24 cellular contexts compared by ENCODE assay signal in genomic region chr13:89852570-89852969, GRCh38.
"Had no signal": no experiment of that assay in that cellular context is flagged by ENCODE, and none has a peak within 500 bp of the region (broad histone marks: within the 10 kb centered on the region; RNA-seq: fewer than 3 reads in every experiment).

No MANE protein-coding gene starts in this region.

- H3K27me3 Mint-ChIP-seq: activated T-cell treated with anti-CD3 and anti-CD28 coated beads, Interleukin-2, amount 50 U/mL, for 24 hours; activated T-helper 17 cell treated with anti-CD3 and anti-CD28 coated beads, Interleukin-2, amount 50 U/mL, for 72 hours; brain had no signal

- H3K4me1 ChIP-seq: heart left ventricle, parathyroid adenoma, upper lobe of left lung had no signal

- H3K36me3 ChIP-seq: heart left ventricle, neutrophil, thoracic aorta, upper lobe of left lung, WERI-Rb-1 had no signal

- H3K27ac ChIP-seq: heart left ventricle, neutrophil, parathyroid adenoma, thoracic aorta, upper lobe of left lung, WERI-Rb-1 had no signal

- ATAC-seq: activated naive CD4-positive, alpha-beta T cell treated with anti-CD3 and anti-CD28 coated beads, Interleukin-2, amount 50 U/mL, for 72 hours; activated T-helper 17 cell treated with anti-CD3 and anti-CD28 coated beads, Interleukin-2, amount 50 U/mL, for 72 hours; heart left ventricle; left ventricle myocardium superior; natural killer cell; right cardiac atrium had no signal

- H3K4me3 ChIP-seq: heart left ventricle, thoracic aorta, upper lobe of left lung had no signal

- H3K9me3 ChIP-seq: heart left ventricle, neutrophil, thoracic aorta, upper lobe of left lung had no signal

- H3K9me3 Mint-ChIP-seq: activated T-helper 17 cell treated with anti-CD3 and anti-CD28 coated beads, Interleukin-2, amount 50 U/mL, for 72 hours; brain had no signal

- H3K4me1 Mint-ChIP-seq: activated T-helper 17 cell treated with anti-CD3 and anti-CD28 coated beads, Interleukin-2, amount 50 U/mL, for 72 hours; brain; natural killer cell had no signal

- H3K9ac ChIP-seq: parathyroid adenoma had no signal

- FAIRE-seq: endometrium, islet of Langerhans, TTC549 had no signal

- DNase-seq: activated CD4-positive, alpha-beta T cell treated with anti-CD3 and anti-CD28 coated beads, Interleukin-2, amount 50 U/mL, for 1 hour; activated CD4-positive, CD25-positive, alpha-beta regulatory T cell treated with anti-CD3 and anti-CD28 coated beads, Interleukin-2, amount 50 U/mL, for 72 hours; activated CD8-positive, alpha-beta memory T cell treated with anti-CD3 and anti-CD28 coated beads for 24 hours; activated CD8-positive, alpha-beta memory T cell treated with anti-CD3 and anti-CD28 coated beads, Interleukin-2, amount 50 U/mL, for 4 hours; activated T-cell treated with anti-CD3 and anti-CD28 coated beads, Interleukin-2, amount 50 U/mL, for 24 hours; aorta; heart left ventricle; left ventricle myocardium superior; midbrain; natural killer cell; stimulated activated CD4-positive, alpha-beta T cell treated with anti-CD3 and anti-CD28 coated beads, Interleukin-4, amount 100 ng/mL, for 24 hours; stimulated activated naive CD4-positive, alpha-beta T cell treated with Interleukin-2 at 50 U/mL for 16 hours; upper lobe of left lung; WERI-Rb-1 had no signal

- H3K79me2 ChIP-seq: parathyroid adenoma had no signal

- H3K4me3 Mint-ChIP-seq: activated T-cell treated with anti-CD3 and anti-CD28 coated beads, Interleukin-2, amount 50 U/mL, for 24 hours; activated T-helper 17 cell treated with anti-CD3 and anti-CD28 coated beads, Interleukin-2, amount 50 U/mL, for 72 hours; brain; natural killer cell had no signal

- H2AFZ ChIP-seq: parathyroid adenoma had no signal

- H3K27me3 ChIP-seq: heart left ventricle, neutrophil, upper lobe of left lung had no signal

- H3K27ac Mint-ChIP-seq: activated naive CD4-positive, alpha-beta T cell treated with anti-CD3 and anti-CD28 coated beads, Interleukin-2, amount 50 U/mL, for 72 hours; activated T-cell treated with anti-CD3 and anti-CD28 coated beads, Interleukin-2, amount 50 U/mL, for 24 hours; activated T-helper 17 cell treated with anti-CD3 and anti-CD28 coated beads, Interleukin-2, amount 50 U/mL, for 72 hours; brain; natural killer cell had no signal

- H3K36me3 Mint-ChIP-seq: activated naive CD4-positive, alpha-beta T cell treated with anti-CD3 and anti-CD28 coated beads, Interleukin-2, amount 50 U/mL, for 72 hours; brain; natural killer cell had no signal
